34 cellular contexts compared by ENCODE assay signal in the genomic region with DNA sequence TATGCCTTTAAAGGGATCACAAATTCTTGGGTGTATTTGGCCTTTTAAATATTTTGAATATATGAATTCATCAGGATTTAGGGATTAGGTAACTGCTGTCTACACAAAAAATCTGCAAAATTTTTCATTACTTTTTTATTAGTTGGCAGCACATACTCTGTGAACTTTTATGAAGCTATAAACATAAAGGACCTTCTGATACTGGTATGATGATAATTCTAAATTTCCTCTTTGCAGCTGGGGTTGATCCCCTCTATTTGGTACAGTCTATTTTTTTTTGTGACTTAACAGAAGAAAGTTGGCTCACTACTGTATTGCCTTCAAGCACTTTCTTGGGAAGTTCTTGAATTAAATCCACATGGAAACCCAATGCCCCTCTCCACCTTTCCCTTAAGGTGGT.
"Had no signal": no experiment of that assay in that cellular context is flagged by ENCODE, and none has a peak within 500 bp of the region (broad histone marks: within the 10 kb centered on the region; RNA-seq: fewer than 3 reads in every experiment).

No MANE protein-coding gene starts in this region.

- H3K4me3 ChIP-seq: MG63 had no signal

- DNase-seq: Karpas-422, Kasumi-1, MG63, MV-4-11, NCI-H1048, NCI-H1092, NCI-H1092 treated with DMSO at 0.1 percent for 48 hours, NCI-H1105, NCI-H1105 treated with DMSO at 0.1 percent for 48 hours, NCI-H1417 treated with DMSO at 0.1 percent for 48 hours, NCI-H1436, NCI-H1436 treated with DMSO at 0.1 percent for 48 hours, NCI-H146, NCI-H1694, NCI-H1694 treated with DMSO at 0.1 percent for 48 hours, NCI-H187, NCI-H187 treated with DMSO at 0.1 percent for 48 hours, NCI-H1930, NCI-H2029, NCI-H2029 treated with DMSO at 0.1 percent for 48 hours, NCI-H2081, NCI-H2081 treated with DMSO at 0.1 percent for 48 hours, NCI-H2107, NCI-H2171, NCI-H2171 treated with DMSO at 0.1 percent for 48 hours, NCI-H2227 treated with DMSO at 0.1 percent for 48 hours, NCI-H226, NCI-H345, NCI-H446, NCI-H446 treated with DMSO at 0.1 percent for 48 hours, NCI-H510A, NCI-H510A treated with DMSO at 0.1 percent for 48 hours, NCI-H524, NCI-H524 treated with DMSO at 0.1 percent for 48 hours had no signal

- H3K9me3 ChIP-seq: MG63 had no signal

- H3K27me3 ChIP-seq: MG63 had no signal

- H3K36me3 ChIP-seq: MG63 had no signal
